20 cellular contexts compared by ENCODE assay signal in the genomic region with DNA sequence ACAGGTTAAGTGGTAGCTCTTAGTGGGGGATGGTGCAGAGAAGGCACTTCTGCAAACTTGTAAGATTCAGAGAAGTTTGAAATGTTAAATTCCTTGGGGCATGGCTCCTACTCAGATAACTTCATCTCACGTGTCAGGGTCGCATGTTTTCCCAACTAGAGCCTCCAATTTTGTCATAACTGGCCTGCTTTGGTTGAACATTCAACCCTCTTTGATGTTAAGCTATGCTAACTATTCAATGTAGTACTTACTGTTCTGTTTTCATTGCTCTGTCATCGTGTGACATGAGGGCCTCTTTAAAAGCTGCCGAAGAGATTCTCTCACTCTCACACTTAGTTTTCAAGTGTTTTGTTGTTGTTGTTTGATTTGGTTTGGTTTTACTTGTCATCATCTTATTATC.
"Had no signal": no experiment of that assay in that cellular context is flagged by ENCODE, and none has a peak within 500 bp of the region (broad histone marks: within the 10 kb centered on the region; RNA-seq: fewer than 3 reads in every experiment).

No MANE protein-coding gene starts in this region.

- H3K27me3 ChIP-seq: esophagus squamous epithelium, foreskin keratinocyte, right lobe of liver, testis, tibial nerve had no signal

- H3K9ac ChIP-seq: parathyroid adenoma had no signal

- H3K27me3 Mint-ChIP-seq: dendritic cell treated with granulocyte-macrophage colony-stimulating factor and Interleukin-4, amounts not matched to agents 40 ng/mL and 50 ng/mL, for 4 days; memory B cell; naive B cell; stimulated activated naive B cell treated with anti-CD40 and anti-IgM and Interleukin-4, amounts not matched to agents 10 μg/mL and 1 μg/mL and 100 μg/mL, for 72 hours; stimulated activated naive CD8-positive, alpha-beta T cell treated with anti-CD3 and anti-CD28 coated beads, Interleukin-15, amount 100 ng/mL, for 72 hours had no signal

- H3K9me3 Mint-ChIP-seq: nephron progenitor cell had no signal

- H2AFZ ChIP-seq: parathyroid adenoma had no signal

- H3K36me3 ChIP-seq: esophagus squamous epithelium, left ventricle myocardium inferior, lower lobe of right lung, right lobe of liver, tibial nerve had no signal

- H3K4me1 ChIP-seq: esophagus squamous epithelium, foreskin keratinocyte, left ventricle myocardium inferior, lower lobe of right lung, parathyroid adenoma, psoas muscle, right lobe of liver, testis, tibial nerve had no signal

- DNase-seq: esophagus squamous epithelium; foreskin keratinocyte; kidney; left cardiac atrium; left ventricle myocardium inferior; lower lobe of right lung; naive B cell; nephron progenitor cell; psoas muscle; retina; right lobe of liver; stimulated activated CD4-positive, alpha-beta T cell treated with anti-CD3 and anti-CD28 coated beads, Interleukin-2, amount 100 ng/mL, for 24 hours; stimulated activated CD4-positive, alpha-beta T cell treated with anti-CD3 and anti-CD28 coated beads, Interleukin-4, amount 100 ng/mL, for 4 hours; stimulated activated naive B cell treated with anti-CD40 and anti-IgM and Interleukin-4, amounts not matched to agents 10 μg/mL and 1 μg/mL and 100 μg/mL, for 72 hours; stimulated activated naive CD8-positive, alpha-beta T cell treated with anti-CD3 and anti-CD28 coated beads, Interleukin-15, amount 100 ng/mL, for 72 hours; testis had no signal

- H3K4me3 ChIP-seq: esophagus squamous epithelium, left ventricle myocardium inferior, lower lobe of right lung, psoas muscle, right lobe of liver, testis, tibial nerve had no signal

- H3K27ac ChIP-seq: esophagus squamous epithelium, foreskin keratinocyte, left ventricle myocardium inferior, lower lobe of right lung, parathyroid adenoma, psoas muscle, right lobe of liver, testis, tibial nerve had no signal

- H3K4me1 Mint-ChIP-seq: memory B cell; naive B cell; nephron progenitor cell; stimulated activated naive B cell treated with anti-CD40 and anti-IgM and Interleukin-4, amounts not matched to agents 10 μg/mL and 1 μg/mL and 100 μg/mL, for 72 hours; stimulated activated naive CD8-positive, alpha-beta T cell treated with anti-CD3 and anti-CD28 coated beads, Interleukin-15, amount 100 ng/mL, for 72 hours had no signal

- H3K36me3 Mint-ChIP-seq: memory B cell; naive B cell; stimulated activated naive B cell treated with anti-CD40 and anti-IgM and Interleukin-4, amounts not matched to agents 10 μg/mL and 1 μg/mL and 100 μg/mL, for 72 hours had no signal

- H3K27ac Mint-ChIP-seq: dendritic cell treated with granulocyte-macrophage colony-stimulating factor and Interleukin-4, amounts not matched to agents 40 ng/mL and 50 ng/mL, for 4 days; memory B cell; naive B cell; nephron progenitor cell; stimulated activated naive B cell treated with anti-CD40 and anti-IgM and Interleukin-4, amounts not matched to agents 10 μg/mL and 1 μg/mL and 100 μg/mL, for 72 hours; stimulated activated naive CD8-positive, alpha-beta T cell treated with anti-CD3 and anti-CD28 coated beads, Interleukin-15, amount 100 ng/mL, for 72 hours had no signal

- ATAC-seq: foreskin keratinocyte; left cardiac atrium; lower lobe of right lung; psoas muscle; right lobe of liver; stimulated activated naive B cell treated with anti-CD40 and anti-IgM and Interleukin-4, amounts not matched to agents 10 μg/mL and 1 μg/mL and 100 μg/mL, for 72 hours; stimulated activated naive CD8-positive, alpha-beta T cell treated with anti-CD3 and anti-CD28 coated beads, Interleukin-15, amount 100 ng/mL, for 72 hours had no signal

- H3K9me3 ChIP-seq: esophagus squamous epithelium, left ventricle myocardium inferior, lower lobe of right lung, psoas muscle, right lobe of liver, testis, tibial nerve had no signal

- H3K4me3 Mint-ChIP-seq: dendritic cell treated with granulocyte-macrophage colony-stimulating factor and Interleukin-4, amounts not matched to agents 40 ng/mL and 50 ng/mL, for 4 days; memory B cell; naive B cell; nephron progenitor cell; stimulated activated naive B cell treated with anti-CD40 and anti-IgM and Interleukin-4, amounts not matched to agents 10 μg/mL and 1 μg/mL and 100 μg/mL, for 72 hours; stimulated activated naive CD8-positive, alpha-beta T cell treated with anti-CD3 and anti-CD28 coated beads, Interleukin-15, amount 100 ng/mL, for 72 hours had no signal
